In genomic region chr15:39084683-39085530, GRCh38 we compare ENCODE assay signal across 10 cellular contexts.
DNase-seq lines count a peak whose midpoint lies in the region; ATAC-seq and TF ChIP-seq lines count a peak whose summit lies in the region.
"Had no signal": no experiment of that assay in that cellular context is flagged by ENCODE, and none has a peak within 500 bp of the region (broad histone marks: within the 10 kb centered on the region; RNA-seq: fewer than 3 reads in every experiment).

No MANE protein-coding gene starts in this region.

- no peak overlapping the region for H2BK15ac ChIP-seq in mesenchymal stem cell (ENCODE audit: low read depth, poor library complexity, severe bottlenecking)
- H2BK15ac ChIP-seq in H9 (ENCODE audit: low read depth, low read length), result no peak overlapping the region

- H3K79me2 ChIP-seq in H9 (ENCODE audit: insufficient read depth, low read length), result no peaks in the 10 kb centered on the region

- ATAC-seq in WTC11, result no peak

- no peak overlapping the region for H2AK5ac ChIP-seq in mesenchymal stem cell (ENCODE audit: low read length, severe bottlenecking)
- H2AK5ac ChIP-seq in H9 (ENCODE audit: insufficient read length, low read length), result no peak overlapping the region

- H4K91ac ChIP-seq in mesenchymal stem cell (ENCODE audit: low read length) (no peak overlapping the region), H9 (ENCODE audit: insufficient read length, low read depth, low read length) (no peak overlapping the region)

- H3K4me1 Mint-ChIP-seq in WTC11, result peaks cover 10% of the 10 kb centered on the region
- peaks cover 9 to 10% of the 10 kb centered on the region in 2 experiments for H3K4me1 Mint-ChIP-seq in H9
- H3K4me1 Mint-ChIP-seq: CD8-positive, alpha-beta memory T cell had no signal

- no peaks in the 10 kb centered on the region for H3K27me3 ChIP-seq in MG63
- H3K27me3 ChIP-seq in mesenchymal stem cell (ENCODE audit: control insufficient read depth in 1 of 2, insufficient read depth in 1 of 2, low read length in 2 of 2), result no peaks in the 10 kb centered on the region
- no peaks in the 10 kb centered on the region for H3K27me3 ChIP-seq in H9 (ENCODE audit: insufficient read depth, low read length)

- H3K23ac ChIP-seq in mesenchymal stem cell (ENCODE audit: low read length in 2 of 2), result no peak overlapping the region
- no peak overlapping the region for H3K23ac ChIP-seq in H9 (ENCODE audit: insufficient read length, low read depth, low read length)

- in situ Hi-C loops in astrocyte of the spinal cord (cut with HindIII; ENCODE audit: low sequenced_read_pairs), result no loop called here

- no peak overlapping the region for H4K5ac ChIP-seq in H9 (ENCODE audit: insufficient read length, low read depth, low read length)

- 0 out of 2 replicates have a peak, but pooled peaks cover 6% of the 10 kb centered on the region for H3K9me3 Mint-ChIP-seq in WTC11
- H3K9me3 Mint-ChIP-seq in H9, result no peaks in the 10 kb centered on the region; a peak in 1 of 5 replicates
- H3K9me3 Mint-ChIP-seq: CD8-positive, alpha-beta memory T cell had no signal

- no peak overlapping the region for H3K27ac Mint-ChIP-seq in WTC11
- H3K27ac Mint-ChIP-seq in H9, result no peak overlapping the region
- H3K27ac Mint-ChIP-seq: activated naive CD8-positive, alpha-beta T cell; CD8-positive, alpha-beta memory T cell had no signal

- no peak overlapping the region for H2BK20ac ChIP-seq in H9 (ENCODE audit: low read depth, low read length, poor library complexity, severe bottlenecking)

- POLR2A ChIA-PET in WTC11 (lab: Charles Lee), result no interaction called here

- peak overlapping the region; percentile 30 for H3K27ac ChIP-seq in mesenchymal stem cell (ENCODE audit: low read length, poor library complexity, severe bottlenecking)
- H3K27ac ChIP-seq in H9 (ENCODE audit: insufficient read length, low read depth, low read length), result no peak overlapping the region

- H2AFZ ChIP-seq in mesenchymal stem cell (ENCODE audit: low read depth, low read length), result no peak overlapping the region
- H2AFZ ChIP-seq in H9 (ENCODE audit: low read length), result no peak overlapping the region

- H3K36me3 ChIP-seq in MG63 (no peaks in the 10 kb centered on the region), mesenchymal stem cell (ENCODE audit: control insufficient read depth in 1 of 2, insufficient read depth in 2 of 2, low read depth in 1 of 2, low read length in 2 of 2) (no peaks in the 10 kb centered on the region)

- H3K14ac ChIP-seq in mesenchymal stem cell (ENCODE audit: low read length in 2 of 2) (no peak overlapping the region), H9 (ENCODE audit: insufficient read depth, low read length) (no peak overlapping the region)

- no peak overlapping the region for H3K4me2 ChIP-seq in mesenchymal stem cell (ENCODE audit: low read length, poor library complexity, severe bottlenecking)
- no peak overlapping the region for H3K4me2 ChIP-seq in H9 (ENCODE audit: insufficient read depth, insufficient read length, low read length)

- no peak overlapping the region for H4K8ac ChIP-seq in mesenchymal stem cell (ENCODE audit: low read length)
- no peak overlapping the region for H4K8ac ChIP-seq in H9 (replicated peaks; ENCODE audit: insufficient read length, low read depth, low read length)

- DNase-seq in AG08396 (ENCODE audit: low spot score) (peak; percentile 45), MG63 (peak; percentile 75), astrocyte of the spinal cord (ENCODE audit: low read depth, low spot score) (peak; percentile 28), mesenchymal stem cell (peak; percentile 89), WTC11 (ENCODE audit: low spot score) (no peak), H9 (no peak), DMS153 treated with DMSO at 0.1 percent for 48 hours (lab: John Stamatoyannopoulos, UW; ENCODE audit: unreplicated experiment) (no peak), GDM1 (lab: John Stamatoyannopoulos, UW) (no peak)
- DNase-seq: CD8-positive, alpha-beta memory T cell had no signal

- H3K18ac ChIP-seq in mesenchymal stem cell (ENCODE audit: low read depth in 1 of 2, low read length in 2 of 2) (no peak overlapping the region), H9 (ENCODE audit: insufficient read length, low read depth, low read length) (no peak overlapping the region)

- no peaks in the 10 kb centered on the region for H3K23me2 ChIP-seq in H9 (ENCODE audit: insufficient read length, low read depth, low read length, poor library complexity, severe bottlenecking)

- no peak overlapping the region for H3T11ph ChIP-seq in H9 (ENCODE audit: low read length)

- no peaks in the 10 kb centered on the region for H3K36me3 Mint-ChIP-seq in WTC11
- H3K36me3 Mint-ChIP-seq in H9 (ENCODE audit: insufficient read depth in 1 of 3, low read depth in 3 of 3), result no peaks in the 10 kb centered on the region; a peak in 1 of 7 replicates
- H3K36me3 Mint-ChIP-seq: activated naive CD8-positive, alpha-beta T cell; CD8-positive, alpha-beta memory T cell had no signal

- TF ChIP-seq CTCF in astrocyte of the spinal cord (IDR thresholded peaks at IDR 0.05; ENCODE audit: low read depth, low read length), result no peak
- no peak for TF ChIP-seq CTCF in WTC11 (IDR thresholded peaks at IDR 0.05)
- TF ChIP-seq CTCF in H9 (conservative IDR thresholded peaks at IDR 0.05), result no peak

- no peaks in the 10 kb centered on the region for H3K9me3 ChIP-seq in MG63
- H3K9me3 ChIP-seq in mesenchymal stem cell (ENCODE audit: control insufficient read depth, low read length), result no peaks in the 10 kb centered on the region
- no peaks in the 10 kb centered on the region for H3K9me3 ChIP-seq in H9 (ENCODE audit: control insufficient read depth, low read depth, low read length)

- no peak overlapping the region for H3K4me3 ChIP-seq in MG63
- no peak overlapping the region for H3K4me3 ChIP-seq in astrocyte of the spinal cord (ENCODE audit: low read depth, low read length)
- H3K4me3 ChIP-seq in mesenchymal stem cell (ENCODE audit: insufficient read depth in 1 of 2, low read depth in 1 of 2, low read length in 2 of 2), result no peak overlapping the region

- H3K79me1 ChIP-seq in mesenchymal stem cell (replicated peaks; ENCODE audit: low read length, poor library complexity, severe bottlenecking) (no peaks in the 10 kb centered on the region), H9 (ENCODE audit: insufficient read depth, low read depth, low read length, poor library complexity, severe bottlenecking) (no peaks in the 10 kb centered on the region)

- WGBS in mesenchymal stem cell, result 74% methylated on average over 10 of the region's 12 CpGs
- no CpG with 5 or more reads among the region's 12 CpGs for WGBS in H9 (ENCODE audit: extremely low coverage, insufficient read length, low lambda C conversion rate)

- H3K4me3 Mint-ChIP-seq in WTC11 (no peak overlapping the region), H9 (no peak overlapping the region)
- H3K4me3 Mint-ChIP-seq: activated naive CD8-positive, alpha-beta T cell; CD8-positive, alpha-beta memory T cell had no signal

- H3K56ac ChIP-seq in H9 (ENCODE audit: insufficient read length, low read depth, low read length), result no peak overlapping the region

- no peaks in the 10 kb centered on the region for H3K27me3 Mint-ChIP-seq in WTC11 (ENCODE audit: low read depth)
- H3K27me3 Mint-ChIP-seq in H9 (ENCODE audit: low read depth), result no peaks in the 10 kb centered on the region; the same call in 1 of the 2 replicates

- H2BK120ac ChIP-seq in mesenchymal stem cell (ENCODE audit: low read depth, low read length), result no peak overlapping the region
- H2BK120ac ChIP-seq in H9 (ENCODE audit: low read depth, low read length, poor library complexity, severe bottlenecking), result no peak overlapping the region

- peaks cover 2% of the 10 kb centered on the region for H3K4me1 ChIP-seq in mesenchymal stem cell (ENCODE audit: control insufficient read depth, insufficient read depth, low read depth, low read length)
- H3K4me1 ChIP-seq in H9 (ENCODE audit: insufficient read depth, low read length), result no peaks in the 10 kb centered on the region

- H3K9ac ChIP-seq in mesenchymal stem cell (ENCODE audit: low read length) (peak overlapping the region; percentile 61), H9 (ENCODE audit: extremely low read depth, insufficient read length, low read length) (no peak overlapping the region)

- H3K4ac ChIP-seq in mesenchymal stem cell (ENCODE audit: low read depth in 1 of 2, low read length in 2 of 2), result peak overlapping the region in 1 of 2 experiments; percentile 26
- no peak overlapping the region for H3K4ac ChIP-seq in H9 (ENCODE audit: low read depth, low read length)

- no peaks in the 10 kb centered on the region for H4K20me1 ChIP-seq in H9 (ENCODE audit: control insufficient read depth, insufficient read depth, insufficient read length)

- CTCF ChIA-PET in WTC11 (lab: Charles Lee), result interaction anchor here (2.0 kb wide), 1 partner anchor 94 kb away, joined by 5 read pairs; no protein-coding TSS in a partner anchor

- no peak overlapping the region for H2BK5ac ChIP-seq in mesenchymal stem cell (ENCODE audit: low read depth, low read length, poor library complexity, severe bottlenecking)
- no peak overlapping the region for H2BK5ac ChIP-seq in H9 (ENCODE audit: insufficient read length, low read length)

- H2BK12ac ChIP-seq in mesenchymal stem cell (ENCODE audit: low read length in 2 of 2) (no peak overlapping the region), H9 (ENCODE audit: insufficient read length, low read depth, low read length) (no peak overlapping the region)

TF ChIP-seq in WTC11, 78 proteins besides CTCF, POLR2A, EP300 and RAD21 (continues in another document):
- TF ChIP-seq GTF2I (CRISPR knock-in tag; conservative IDR thresholded peaks at IDR 0.05), result no peak
- TF ChIP-seq HMGXB4 (CRISPR knock-in tag; IDR thresholded peaks at IDR 0.05), result no peak

Comparison
In these comparisons a context has a peak if more than half of its experiments do, and no peak if none do; other contexts are left out.
1. DNase-seq: peak in AG08396 (single experiment), MG63 (single experiment), astrocyte of the spinal cord (single experiment) and mesenchymal stem cell (single experiment); none in WTC11 (single experiment), H9 (single experiment), DMS153 treated with DMSO at 0.1 percent for 48 hours (single experiment) and GDM1 (single experiment).